Comparison of ENCODE assay signal across 1 cellular context in the genomic region with DNA sequence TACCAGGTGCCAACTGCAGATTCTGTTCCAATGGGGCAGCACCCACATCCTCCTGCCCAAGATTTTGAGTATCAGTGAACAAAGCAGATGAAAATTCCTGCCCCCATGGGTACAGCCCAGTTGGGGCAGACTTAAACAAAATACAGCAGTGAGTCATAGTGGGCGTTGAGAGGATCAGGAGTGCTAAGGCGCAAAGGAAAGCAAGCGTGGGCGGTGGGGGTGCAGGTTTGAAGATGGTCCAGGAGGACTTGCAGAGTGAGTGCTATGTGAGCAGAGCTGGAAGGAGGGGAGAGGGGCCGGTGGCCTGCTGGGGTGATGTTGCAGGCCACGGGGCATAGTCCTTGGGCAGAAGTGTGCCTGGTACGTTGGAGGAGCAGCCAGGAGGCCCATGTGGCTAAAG.
TF ChIP-seq lines count a peak whose summit lies in the region.

No MANE protein-coding gene starts in this region.

TF ChIP-seq in HCT116, 20 proteins besides CTCF, POLR2A, EP300 and RAD21 (continued from another document):
- TF ChIP-seq, protein P1, sequence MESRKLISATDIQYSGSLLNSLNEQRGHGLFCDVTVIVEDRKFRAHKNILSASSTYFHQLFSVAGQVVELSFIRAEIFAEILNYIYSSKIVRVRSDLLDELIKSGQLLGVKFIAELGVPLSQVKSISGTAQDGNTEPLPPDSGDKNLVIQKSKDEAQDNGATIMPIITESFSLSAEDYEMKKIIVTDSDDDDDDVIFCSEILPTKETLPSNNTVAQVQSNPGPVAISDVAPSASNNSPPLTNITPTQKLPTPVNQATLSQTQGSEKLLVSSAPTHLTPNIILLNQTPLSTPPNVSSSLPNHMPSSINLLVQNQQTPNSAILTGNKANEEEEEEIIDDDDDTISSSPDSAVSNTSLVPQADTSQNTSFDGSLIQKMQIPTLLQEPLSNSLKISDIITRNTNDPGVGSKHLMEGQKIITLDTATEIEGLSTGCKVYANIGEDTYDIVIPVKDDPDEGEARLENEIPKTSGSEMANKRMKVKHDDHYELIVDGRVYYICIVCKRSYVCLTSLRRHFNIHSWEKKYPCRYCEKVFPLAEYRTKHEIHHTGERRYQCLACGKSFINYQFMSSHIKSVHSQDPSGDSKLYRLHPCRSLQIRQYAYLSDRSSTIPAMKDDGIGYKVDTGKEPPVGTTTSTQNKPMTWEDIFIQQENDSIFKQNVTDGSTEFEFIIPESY (IDR thresholded peaks at IDR 0.05; ENCODE audit: extremely low read depth, insufficient replicate concordance, low read length), result no peak
- TF ChIP-seq FOSL1 (IDR thresholded peaks at IDR 0.05; ENCODE audit: low read depth) (peak; percentile 27; the same call in 1 of the 2 replicates), ELF1 (IDR thresholded peaks at IDR 0.05; ENCODE audit: borderline replicate concordance, low read depth) (no peak), CBX3 (IDR thresholded peaks at IDR 0.05; ENCODE audit: low read depth) (no peak)
- TF ChIP-seq, protein P2, sequence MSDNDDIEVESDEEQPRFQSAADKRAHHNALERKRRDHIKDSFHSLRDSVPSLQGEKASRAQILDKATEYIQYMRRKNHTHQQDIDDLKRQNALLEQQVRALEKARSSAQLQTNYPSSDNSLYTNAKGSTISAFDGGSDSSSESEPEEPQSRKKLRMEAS (IDR thresholded peaks at IDR 0.05), result no peak
